Comparison of ENCODE assay signal across 21 cellular contexts in genomic region chr20:31590717-31591225, GRCh38. TPM values are rescaled to one million over a fixed set of nuclear protein-coding genes. Genes with fewer than 3 reads are reported as not detected.
DNase-seq lines count a peak whose midpoint lies in the region; ATAC-seq and TF ChIP-seq lines count a peak whose summit lies in the region.
"Had no signal": no experiment of that assay in that cellular context is flagged by ENCODE, and none has a peak within 500 bp of the region (broad histone marks: within the 10 kb centered on the region; RNA-seq: fewer than 3 reads in every experiment).

No MANE protein-coding gene starts in this region.

- H3K4me3 ChIP-seq in breast epithelium = no peak overlapping the region
- H3K4me3 ChIP-seq in hepatocyte = no peak overlapping the region
- H3K4me3 ChIP-seq: BLaER1, SK-N-MC had no signal

- DNase-seq in MCF 10A (ENCODE audit: unreplicated experiment) (no peak), breast epithelium (ENCODE audit: low spot score in 2 of 2) (no peak), RWPE1 (ENCODE audit: low spot score) (no peak), hepatocyte (ENCODE audit: low spot score) (peak; percentile 3), type B pancreatic cell (ENCODE audit: extremely low spot score, unreplicated experiment) (no peak), NCI-H1092 treated with DMSO at 0.1 percent for 48 hours (lab: John Stamatoyannopoulos, UW) (no peak), T-cell (no peak)
- DNase-seq: 8988T; activated CD4-positive, alpha-beta T cell treated with anti-CD3 and anti-CD28 coated beads for 48 hours; activated CD8-positive, alpha-beta memory T cell treated with anti-CD3 and anti-CD28 coated beads, Interleukin-2, amount 50 U/mL, for 4 hours; activated naive CD4-positive, alpha-beta T cell treated with anti-CD3 and anti-CD28 coated beads for 36 hours; cortex of kidney; midbrain; retina; stimulated activated CD4-positive, alpha-beta T cell treated with anti-CD3 and anti-CD28 coated beads, Interleukin-2, amount 100 ng/mL, for 24 hours had no signal

- no peak for ATAC-seq in GM19463 (IDR thresholded peaks at IDR 0.05; ENCODE audit: unreplicated experiment)
- no peak for ATAC-seq in T-cell (replicated peaks in 1 of 4)

- no peak overlapping the region for H2AFZ ChIP-seq in hepatocyte

- POLR2A ChIA-PET in MCF 10A (lab: Yijun Ruan, JAX) (interaction anchor here (0.7 to 8.0 kb wide), 6 partner anchors 13 to 22 kb away, joined by 3 to 236 read pairs (median 6); partner anchors contain the start of gene ID1), RWPE1 (lab: Yijun Ruan, JAX; ENCODE audit: low non-redundant PET) (interaction anchor here (2.3 to 3.8 kb wide), 2 partner anchors 14 to 17 kb away, joined by 5 to 42 read pairs; partner anchors contain the start of gene ID1), T-cell (lab: Charles Lee) (interaction anchor here in 1 of 2 donors (0.6 kb wide), 1 partner anchor 1198 kb away, joined by 4 read pairs; no protein-coding TSS in a partner anchor)

- no peaks in the 10 kb centered on the region for H3K9me3 ChIP-seq in breast epithelium
- no peaks in the 10 kb centered on the region for H3K9me3 ChIP-seq in hepatocyte (ENCODE audit: low read depth)
- H3K9me3 ChIP-seq: BLaER1 had no signal

- H3K27me3 Mint-ChIP-seq in MCF 10A (ENCODE audit: insufficient read depth, unreplicated experiment) = no peaks in the 10 kb centered on the region
- no peaks in the 10 kb centered on the region for H3K27me3 Mint-ChIP-seq in type B pancreatic cell
- peaks cover 11 to 26% of the 10 kb centered on the region in 2 donors for H3K27me3 Mint-ChIP-seq in T-cell

- no peaks in the 10 kb centered on the region for H3K79me2 ChIP-seq in hepatocyte

- H3K36me3 Mint-ChIP-seq in MCF 10A (ENCODE audit: insufficient read depth, unreplicated experiment) = peaks cover 24% of the 10 kb centered on the region
- H3K36me3 Mint-ChIP-seq in type B pancreatic cell = no peaks in the 10 kb centered on the region
- no peaks in the 10 kb centered on the region for H3K36me3 Mint-ChIP-seq in T-cell

- H3K27ac ChIP-seq in breast epithelium (peak overlapping the region in 1 of 2 donors; percentile 43), RWPE1 (peak overlapping the region; percentile 57), hepatocyte (no peak overlapping the region)
- H3K27ac ChIP-seq: BLaER1 had no signal

- H3K4me1 ChIP-seq in breast epithelium (no peaks in the 10 kb centered on the region), hepatocyte (ENCODE audit: insufficient read depth) (peaks cover 27% of the 10 kb centered on the region)

- WGBS in hepatocyte (ENCODE audit: low lambda C conversion rate, missing lambda C conversion rate) = 84% methylated on average over 7 of the region's 7 CpGs

- peaks cover 29% of the 10 kb centered on the region for H3K4me1 Mint-ChIP-seq in MCF 10A (ENCODE audit: insufficient read depth, unreplicated experiment)
- H3K4me1 Mint-ChIP-seq in type B pancreatic cell (ENCODE audit: unreplicated experiment) = peaks cover 53% of the 10 kb centered on the region
- peaks cover 5 to 14% (median 7%) of the 10 kb centered on the region in 3 donors for H3K4me1 Mint-ChIP-seq in T-cell

- TF ChIP-seq CTCF in MCF 10A (IDR thresholded peaks at IDR 0.05; ENCODE audit: unreplicated experiment) = no peak
- TF ChIP-seq CTCF in breast epithelium (IDR thresholded peaks at IDR 0.05) = no peak
- no peak for TF ChIP-seq CTCF in RWPE1 (conservative IDR thresholded peaks at IDR 0.05; ENCODE audit: low read depth)
- no peak for TF ChIP-seq CTCF in hepatocyte (IDR thresholded peaks at IDR 0.05; ENCODE audit: poor library complexity)
- no peak for TF ChIP-seq CTCF in type B pancreatic cell (conservative IDR thresholded peaks at IDR 0.05)

- H4K20me1 ChIP-seq in hepatocyte (ENCODE audit: insufficient read depth, poor library complexity, severe bottlenecking) = no peaks in the 10 kb centered on the region

- CTCF ChIA-PET in MCF 10A (lab: Yijun Ruan, JAX) = interaction anchor here (0.5 to 4.8 kb wide), 12 partner anchors 12 to 458 kb away, joined by 3 to 79 read pairs (median 6); no protein-coding TSS in a partner anchor
- CTCF ChIA-PET in RWPE1 (lab: Yijun Ruan, JAX) = interaction anchor here (0.6 to 1.8 kb wide), 8 partner anchors 12 to 1061 kb away, joined by 3 to 8 read pairs (median 5); partner anchors contain the start of gene HM13
- CTCF ChIA-PET in T-cell (lab: Charles Lee) = interaction anchor here in 1 of 2 donors (0.9 kb wide), 1 partner anchor 28 kb away, joined by 4 read pairs; no protein-coding TSS in a partner anchor

- H3K4me3 Mint-ChIP-seq in MCF 10A (ENCODE audit: unreplicated experiment) (no peak overlapping the region), type B pancreatic cell (no peak overlapping the region), T-cell (no peak overlapping the region)
- H3K4me3 Mint-ChIP-seq: activated naive CD4-positive, alpha-beta T cell treated with anti-CD3 and anti-CD28 coated beads for 36 hours had no signal

- H3K27ac Mint-ChIP-seq in MCF 10A (ENCODE audit: low read depth, unreplicated experiment) (peak overlapping the region; percentile 27), type B pancreatic cell (peak overlapping the region; percentile 79), T-cell (no peak overlapping the region)
- H3K27ac Mint-ChIP-seq: activated naive CD4-positive, alpha-beta T cell treated with anti-CD3 and anti-CD28 coated beads for 36 hours had no signal

- H3K27me3 ChIP-seq in breast epithelium = no peaks in the 10 kb centered on the region
- no peaks in the 10 kb centered on the region for H3K27me3 ChIP-seq in hepatocyte

- H3K9me3 Mint-ChIP-seq in MCF 10A (ENCODE audit: unreplicated experiment) = no peaks in the 10 kb centered on the region
- no peaks in the 10 kb centered on the region for H3K9me3 Mint-ChIP-seq in type B pancreatic cell
- H3K9me3 Mint-ChIP-seq in T-cell = no peaks in the 10 kb centered on the region
- H3K9me3 Mint-ChIP-seq: activated naive CD4-positive, alpha-beta T cell treated with anti-CD3 and anti-CD28 coated beads for 36 hours had no signal

- no peak for TF ChIP-seq POLR2A in breast epithelium (IDR thresholded peaks at IDR 0.05)

- no peaks in the 10 kb centered on the region for H3K9me2 ChIP-seq in hepatocyte (replicated peaks; ENCODE audit: insufficient read depth)

- intact Hi-C loops in MCF 10A (cut with micrococcal nuclease) = no loop called here
- intact Hi-C loops in breast epithelium (cut with DNase I; ENCODE audit: low total_unique reads) = no loop called here

- no peak overlapping the region for H3K4me2 ChIP-seq in hepatocyte
- H3K4me2 ChIP-seq: BLaER1 had no signal

- H3K36me3 ChIP-seq in breast epithelium = no peaks in the 10 kb centered on the region
- no peaks in the 10 kb centered on the region for H3K36me3 ChIP-seq in hepatocyte (replicated peaks; ENCODE audit: insufficient read depth, low read depth)
- H3K36me3 ChIP-seq: BLaER1 had no signal

- no TSS peak for BruUV-seq in MCF 10A (replicated peaks; lab: Mats Ljungman, UMichigan)

RNA-seq across cellular contexts. Expression of gene ID1, which starts 14.3 kb away (rescaled TPM):
- 35.7 and 38.4 TPM in 2 replicates for total RNA-seq in MCF 10A (2022)
- 100 to 1,000 TPM; 156 to 407 (median 270) TPM for total RNA-seq in breast epithelium
- total RNA-seq in hepatocyte = 616 and 651 TPM in 2 replicates
- polyA plus RNA-seq in hepatocyte = 310 and 388 TPM in 2 replicates
- 472 and 516 TPM in 2 replicates for total RNA-seq in type B pancreatic cell (ENCODE audit: low replicate concordance)
- 10 to 100 TPM in 1 of 5 donors, 1 to 10 TPM in 4; 1.4 to 11.2 (median 2.2) TPM for total RNA-seq in T-cell

RNA-seq across cellular contexts. Expression of gene COX4I2, which starts 46.9 kb away (rescaled TPM):
- total RNA-seq in MCF 10A (2022) = not detected in 2 replicates
- 1 to 10 TPM in 1 of 3 donors, not detected in 2; 5.3 TPM for total RNA-seq in breast epithelium
- 0.68 and 3.6 TPM in 2 replicates for total RNA-seq in hepatocyte
- 0.37 and 3.3 TPM in 2 replicates for polyA plus RNA-seq in hepatocyte
- not detected in 2 replicates for total RNA-seq in type B pancreatic cell (ENCODE audit: low replicate concordance)
- not detected for total RNA-seq in T-cell
- total RNA-seq: activated naive CD4-positive, alpha-beta T cell treated with anti-CD3 and anti-CD28 coated beads for 36 hours; endothelial cell of umbilical vein; glomerular endothelial cell had no signal
- polyA plus RNA-seq: endothelial cell of umbilical vein, keratinocyte had no signal

Comparison
In these comparisons a context has a peak if more than half of its experiments do, and no peak if none do; other contexts are left out.
1. H3K27ac Mint-ChIP-seq: peak in MCF 10A (single experiment) and type B pancreatic cell (single experiment); none in T-cell (0 of 2).